ENCODE assay signal across 1 cellular context in genomic region chr15:75903331-75904240, GRCh38.
A peak's percentile ranks its signal among the peaks of the same experiment; 100 is the strongest.
TF ChIP-seq lines count a peak whose summit lies in the region.

Gene FBXO22 (plus strand): TSS chr15:75903878. CDS start chr15:75903964, 86 bp downstream.

TF ChIP-seq in HEK293, 187 proteins besides CTCF, POLR2A, EP300 and RAD21 (continued from another document and continues in another):
- TF ChIP-seq ZBTB7A (tag by site-specific recombination; IDR thresholded peaks at IDR 0.05; ENCODE audit: low read depth) (0 out of 2 replicates have a peak, but pooled peaks have one; percentile 59), ZNF350 (tag by site-specific recombination; IDR thresholded peaks at IDR 0.05) (no peak), BCL11B (tag by site-specific recombination; IDR thresholded peaks at IDR 0.05; ENCODE audit: low read depth) (peak; percentile 22; the same call in 1 of the 2 replicates), TRIM28 (IDR thresholded peaks at IDR 0.05; ENCODE audit: borderline replicate concordance, low read length) (peak; percentile 74; the same call in 1 of the 2 replicates), ZNF548 (tag by site-specific recombination; IDR thresholded peaks at IDR 0.05) (0 out of 2 replicates have a peak, but pooled peaks have one; percentile 10), ZNF624 (tag by site-specific recombination; IDR thresholded peaks at IDR 0.05) (0 out of 2 replicates have a peak, but pooled peaks have one; percentile 9), ZNF600 (tag by site-specific recombination; IDR thresholded peaks at IDR 0.05) (peak; percentile 97), GLI4 (tag by site-specific recombination; IDR thresholded peaks at IDR 0.05) (peak; percentile 82), ZNF704 (tag by site-specific recombination; IDR thresholded peaks at IDR 0.05) (0 out of 2 replicates have a peak, but pooled peaks have one; percentile 62), KLF7 (tag by site-specific recombination; IDR thresholded peaks at IDR 0.05; ENCODE audit: borderline replicate concordance) (peak; percentile 89; the same call in 1 of the 2 replicates), IKZF3 (tag by site-specific recombination; IDR thresholded peaks at IDR 0.05) (no peak), ZFP69B (tag by site-specific recombination; IDR thresholded peaks at IDR 0.05) (peak; percentile 82), ZIC2 (tag by site-specific recombination; IDR thresholded peaks at IDR 0.05) (peak; percentile 19; the same call in 1 of the 2 replicates), ZNF239 (tag by site-specific recombination; IDR thresholded peaks at IDR 0.05) (no peak), ZNF416 (tag by site-specific recombination; IDR thresholded peaks at IDR 0.05) (no peak), ZNF175 (tag by site-specific recombination; IDR thresholded peaks at IDR 0.05) (no peak), SP3 (tag by site-specific recombination; IDR thresholded peaks at IDR 0.05) (peak; percentile 83), ZBTB48 (tag by site-specific recombination; IDR thresholded peaks at IDR 0.05) (no peak; the same call in 1 of the 2 replicates), ZNF488 (tag by site-specific recombination; IDR thresholded peaks at IDR 0.05) (no peak), ZNF558 (tag by site-specific recombination; IDR thresholded peaks at IDR 0.05) (peak; percentile 39; the same call in 1 of the 2 replicates), ZBTB1 (tag by site-specific recombination; IDR thresholded peaks at IDR 0.05) (peak; percentile 29; the same call in 1 of the 2 replicates), ZNF24 (tag by site-specific recombination; IDR thresholded peaks at IDR 0.05) (peak; percentile 54), ZNF18 (tag by site-specific recombination; IDR thresholded peaks at IDR 0.05) (0 out of 2 replicates have a peak, but pooled peaks have one; percentile 15), ZNF621 (tag by site-specific recombination; IDR thresholded peaks at IDR 0.05) (no peak), KLF9 (tag by site-specific recombination; IDR thresholded peaks at IDR 0.05; ENCODE audit: low read depth) (peak; percentile 99), GLIS2 (tag by site-specific recombination; IDR thresholded peaks at IDR 0.05) (peak; percentile 58), ZNF76 (tag by site-specific recombination; IDR thresholded peaks at IDR 0.05; ENCODE audit: borderline replicate concordance, low read depth) (peak; percentile 58), ZNF202 (tag by site-specific recombination; IDR thresholded peaks at IDR 0.05; ENCODE audit: borderline replicate concordance) (no peak), ZNF394 (tag by site-specific recombination; IDR thresholded peaks at IDR 0.05; ENCODE audit: borderline replicate concordance) (peak; percentile 65; the same call in 1 of the 2 replicates), ZBTB8A (tag by site-specific recombination; IDR thresholded peaks at IDR 0.05) (peak; percentile 72; the same call in 1 of the 2 replicates)
- TF ChIP-seq, protein P1, sequence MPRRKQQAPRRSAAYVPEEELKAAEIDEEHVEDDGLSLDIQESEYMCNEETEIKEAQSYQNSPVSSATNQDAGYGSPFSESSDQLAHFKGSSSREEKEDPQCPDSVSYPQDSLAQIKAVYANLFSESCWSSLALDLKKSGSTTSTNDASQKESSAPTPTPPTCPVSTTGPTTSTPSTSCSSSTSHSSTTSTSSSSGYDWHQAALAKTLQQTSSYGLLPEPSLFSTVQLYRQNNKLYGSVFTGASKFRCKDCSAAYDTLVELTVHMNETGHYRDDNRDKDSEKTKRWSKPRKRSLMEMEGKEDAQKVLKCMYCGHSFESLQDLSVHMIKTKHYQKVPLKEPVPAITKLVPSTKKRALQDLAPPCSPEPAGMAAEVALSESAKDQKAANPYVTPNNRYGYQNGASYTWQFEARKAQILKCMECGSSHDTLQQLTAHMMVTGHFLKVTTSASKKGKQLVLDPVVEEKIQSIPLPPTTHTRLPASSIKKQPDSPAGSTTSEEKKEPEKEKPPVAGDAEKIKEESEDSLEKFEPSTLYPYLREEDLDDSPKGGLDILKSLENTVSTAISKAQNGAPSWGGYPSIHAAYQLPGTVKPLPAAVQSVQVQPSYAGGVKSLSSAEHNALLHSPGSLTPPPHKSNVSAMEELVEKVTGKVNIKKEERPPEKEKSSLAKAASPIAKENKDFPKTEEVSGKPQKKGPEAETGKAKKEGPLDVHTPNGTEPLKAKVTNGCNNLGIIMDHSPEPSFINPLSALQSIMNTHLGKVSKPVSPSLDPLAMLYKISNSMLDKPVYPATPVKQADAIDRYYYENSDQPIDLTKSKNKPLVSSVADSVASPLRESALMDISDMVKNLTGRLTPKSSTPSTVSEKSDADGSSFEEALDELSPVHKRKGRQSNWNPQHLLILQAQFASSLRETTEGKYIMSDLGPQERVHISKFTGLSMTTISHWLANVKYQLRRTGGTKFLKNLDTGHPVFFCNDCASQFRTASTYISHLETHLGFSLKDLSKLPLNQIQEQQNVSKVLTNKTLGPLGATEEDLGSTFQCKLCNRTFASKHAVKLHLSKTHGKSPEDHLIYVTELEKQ (tag by site-specific recombination; IDR thresholded peaks at IDR 0.05; ENCODE audit: borderline replicate concordance), result peak; percentile 33; the same call in 1 of the 2 replicates
- TF ChIP-seq, protein P2, sequence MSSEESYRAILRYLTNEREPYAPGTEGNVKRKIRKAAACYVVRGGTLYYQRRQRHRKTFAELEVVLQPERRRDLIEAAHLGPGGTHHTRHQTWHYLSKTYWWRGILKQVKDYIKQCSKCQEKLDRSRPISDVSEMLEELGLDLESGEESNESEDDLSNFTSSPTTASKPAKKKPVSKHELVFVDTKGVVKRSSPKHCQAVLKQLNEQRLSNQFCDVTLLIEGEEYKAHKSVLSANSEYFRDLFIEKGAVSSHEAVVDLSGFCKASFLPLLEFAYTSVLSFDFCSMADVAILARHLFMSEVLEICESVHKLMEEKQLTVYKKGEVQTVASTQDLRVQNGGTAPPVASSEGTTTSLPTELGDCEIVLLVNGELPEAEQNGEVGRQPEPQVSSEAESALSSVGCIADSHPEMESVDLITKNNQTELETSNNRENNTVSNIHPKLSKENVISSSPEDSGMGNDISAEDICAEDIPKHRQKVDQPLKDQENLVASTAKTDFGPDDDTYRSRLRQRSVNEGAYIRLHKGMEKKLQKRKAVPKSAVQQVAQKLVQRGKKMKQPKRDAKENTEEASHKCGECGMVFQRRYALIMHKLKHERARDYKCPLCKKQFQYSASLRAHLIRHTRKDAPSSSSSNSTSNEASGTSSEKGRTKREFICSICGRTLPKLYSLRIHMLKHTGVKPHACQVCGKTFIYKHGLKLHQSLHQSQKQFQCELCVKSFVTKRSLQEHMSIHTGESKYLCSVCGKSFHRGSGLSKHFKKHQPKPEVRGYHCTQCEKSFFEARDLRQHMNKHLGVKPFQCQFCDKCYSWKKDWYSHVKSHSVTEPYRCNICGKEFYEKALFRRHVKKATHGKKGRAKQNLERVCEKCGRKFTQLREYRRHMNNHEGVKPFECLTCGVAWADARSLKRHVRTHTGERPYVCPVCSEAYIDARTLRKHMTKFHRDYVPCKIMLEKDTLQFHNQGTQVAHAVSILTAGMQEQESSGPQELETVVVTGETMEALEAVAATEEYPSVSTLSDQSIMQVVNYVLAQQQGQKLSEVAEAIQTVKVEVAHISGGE (tag by site-specific recombination; conservative IDR thresholded peaks at IDR 0.05; ENCODE audit: low read depth), result peak; percentile 99
- TF ChIP-seq, protein P3, sequence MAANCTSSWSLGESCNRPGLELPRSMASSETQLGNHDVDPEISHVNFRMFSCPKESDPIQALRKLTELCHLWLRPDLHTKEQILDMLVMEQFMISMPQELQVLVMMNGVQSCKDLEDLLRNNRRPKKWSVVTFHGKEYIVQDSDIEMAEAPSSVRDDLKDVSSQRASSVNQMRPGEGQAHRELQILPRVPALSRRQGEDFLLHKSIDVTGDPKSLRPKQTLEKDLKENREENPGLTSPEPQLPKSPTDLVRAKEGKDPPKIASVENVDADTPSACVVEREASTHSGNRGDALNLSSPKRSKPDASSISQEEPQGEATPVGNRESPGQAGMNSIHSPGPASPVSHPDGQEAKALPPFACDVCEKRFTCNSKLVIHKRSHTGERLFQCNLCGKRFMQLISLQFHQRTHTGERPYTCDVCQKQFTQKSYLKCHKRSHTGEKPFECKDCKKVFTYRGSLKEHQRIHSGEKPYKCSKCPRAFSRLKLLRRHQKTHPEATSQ (tag by site-specific recombination; IDR thresholded peaks at IDR 0.05), result peak; percentile 89; the same call in 1 of the 2 replicates
- TF ChIP-seq, protein P4, sequence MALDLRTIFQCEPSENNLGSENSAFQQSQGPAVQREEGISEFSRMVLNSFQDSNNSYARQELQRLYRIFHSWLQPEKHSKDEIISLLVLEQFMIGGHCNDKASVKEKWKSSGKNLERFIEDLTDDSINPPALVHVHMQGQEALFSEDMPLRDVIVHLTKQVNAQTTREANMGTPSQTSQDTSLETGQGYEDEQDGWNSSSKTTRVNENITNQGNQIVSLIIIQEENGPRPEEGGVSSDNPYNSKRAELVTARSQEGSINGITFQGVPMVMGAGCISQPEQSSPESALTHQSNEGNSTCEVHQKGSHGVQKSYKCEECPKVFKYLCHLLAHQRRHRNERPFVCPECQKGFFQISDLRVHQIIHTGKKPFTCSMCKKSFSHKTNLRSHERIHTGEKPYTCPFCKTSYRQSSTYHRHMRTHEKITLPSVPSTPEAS (tag by site-specific recombination; IDR thresholded peaks at IDR 0.05), result no peak; the same call in 1 of the 2 replicates
- TF ChIP-seq, protein P5, sequence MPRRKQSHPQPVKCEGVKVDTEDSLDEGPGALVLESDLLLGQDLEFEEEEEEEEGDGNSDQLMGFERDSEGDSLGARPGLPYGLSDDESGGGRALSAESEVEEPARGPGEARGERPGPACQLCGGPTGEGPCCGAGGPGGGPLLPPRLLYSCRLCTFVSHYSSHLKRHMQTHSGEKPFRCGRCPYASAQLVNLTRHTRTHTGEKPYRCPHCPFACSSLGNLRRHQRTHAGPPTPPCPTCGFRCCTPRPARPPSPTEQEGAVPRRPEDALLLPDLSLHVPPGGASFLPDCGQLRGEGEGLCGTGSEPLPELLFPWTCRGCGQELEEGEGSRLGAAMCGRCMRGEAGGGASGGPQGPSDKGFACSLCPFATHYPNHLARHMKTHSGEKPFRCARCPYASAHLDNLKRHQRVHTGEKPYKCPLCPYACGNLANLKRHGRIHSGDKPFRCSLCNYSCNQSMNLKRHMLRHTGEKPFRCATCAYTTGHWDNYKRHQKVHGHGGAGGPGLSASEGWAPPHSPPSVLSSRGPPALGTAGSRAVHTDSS (tag by site-specific recombination; IDR thresholded peaks at IDR 0.05), result no peak
- TF ChIP-seq, protein P6, sequence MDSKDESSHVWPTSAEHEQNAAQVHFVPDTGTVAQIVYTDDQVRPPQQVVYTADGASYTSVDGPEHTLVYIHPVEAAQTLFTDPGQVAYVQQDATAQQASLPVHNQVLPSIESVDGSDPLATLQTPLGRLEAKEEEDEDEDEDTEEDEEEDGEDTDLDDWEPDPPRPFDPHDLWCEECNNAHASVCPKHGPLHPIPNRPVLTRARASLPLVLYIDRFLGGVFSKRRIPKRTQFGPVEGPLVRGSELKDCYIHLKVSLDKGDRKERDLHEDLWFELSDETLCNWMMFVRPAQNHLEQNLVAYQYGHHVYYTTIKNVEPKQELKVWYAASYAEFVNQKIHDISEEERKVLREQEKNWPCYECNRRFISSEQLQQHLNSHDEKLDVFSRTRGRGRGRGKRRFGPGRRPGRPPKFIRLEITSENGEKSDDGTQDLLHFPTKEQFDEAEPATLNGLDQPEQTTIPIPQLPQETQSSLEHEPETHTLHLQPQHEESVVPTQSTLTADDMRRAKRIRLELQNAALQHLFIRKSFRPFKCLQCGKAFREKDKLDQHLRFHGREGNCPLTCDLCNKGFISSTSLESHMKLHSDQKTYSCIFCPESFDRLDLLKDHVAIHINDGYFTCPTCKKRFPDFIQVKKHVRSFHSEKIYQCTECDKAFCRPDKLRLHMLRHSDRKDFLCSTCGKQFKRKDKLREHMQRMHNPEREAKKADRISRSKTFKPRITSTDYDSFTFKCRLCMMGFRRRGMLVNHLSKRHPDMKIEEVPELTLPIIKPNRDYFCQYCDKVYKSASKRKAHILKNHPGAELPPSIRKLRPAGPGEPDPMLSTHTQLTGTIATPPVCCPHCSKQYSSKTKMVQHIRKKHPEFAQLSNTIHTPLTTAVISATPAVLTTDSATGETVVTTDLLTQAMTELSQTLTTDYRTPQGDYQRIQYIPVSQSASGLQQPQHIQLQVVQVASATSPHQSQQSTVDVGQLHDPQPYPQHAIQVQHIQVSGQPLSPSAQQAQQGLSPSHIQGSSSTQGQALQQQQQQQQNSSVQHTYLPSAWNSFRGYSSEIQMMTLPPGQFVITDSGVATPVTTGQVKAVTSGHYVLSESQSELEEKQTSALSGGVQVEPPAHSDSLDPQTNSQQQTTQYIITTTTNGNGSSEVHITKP (tag by site-specific recombination; IDR thresholded peaks at IDR 0.05), result peak; percentile 69
